In genomic region chr12:6866920-6867406, GRCh38 we compare ENCODE assay signal across 8 cellular contexts. TPM values are rescaled to one million over a fixed set of nuclear protein-coding genes. Genes with fewer than 3 reads are reported as not detected.
A peak's percentile ranks its signal among the peaks of the same experiment; 100 is the strongest.
DNase-seq lines count a peak whose midpoint lies in the region; ATAC-seq and TF ChIP-seq lines count a peak whose summit lies in the region.

No MANE protein-coding gene starts in this region.

- H3K27ac ChIP-seq in effector memory CD4-positive, alpha-beta T cell (ENCODE audit: insufficient read depth, low read length, poor library complexity, severe bottlenecking), result peak overlapping the region; percentile 79
- peak overlapping the region; percentile 82 for H3K27ac ChIP-seq in muscle layer of duodenum (ENCODE audit: low read length)

- H3K27ac Mint-ChIP-seq in Caco-2 (ENCODE audit: unreplicated experiment), result peak overlapping the region; percentile 94

- H3K4me3 ChIP-seq in Caco-2 (ENCODE audit: low read depth, low read length) (peak overlapping the region; percentile 97), muscle layer of duodenum (ENCODE audit: low read depth in 1 of 2, low read length in 2 of 2) (peak overlapping the region; percentile 55 to 81)
- peak overlapping the region; percentile 93 for H3K4me3 ChIP-seq in effector memory CD4-positive, alpha-beta T cell (ENCODE audit: insufficient read depth, low read depth, low read length, poor library complexity, severe bottlenecking)

- CTCF ChIA-PET in Caco-2 (lab: Charles Lee), result interaction anchor here (0.5 to 4.2 kb wide), 6 partner anchors 15 to 525 kb away, joined by 3 to 68 read pairs (median 5); partner anchors contain the start of genes ATN1, TNFRSF1A, USP5 and ZNF384

- H3K4me1 ChIP-seq in Caco-2 (peaks cover 27% of the 10 kb centered on the region), muscle layer of duodenum (ENCODE audit: control insufficient read depth in 1 of 2, insufficient read depth in 2 of 2, low read length in 2 of 2) (peaks cover 16 to 37% of the 10 kb centered on the region in 2 donors)
- H3K4me1 ChIP-seq in effector memory CD4-positive, alpha-beta T cell (ENCODE audit: control insufficient read depth, insufficient read depth, low read length, poor library complexity, severe bottlenecking), result peaks cover 40% of the 10 kb centered on the region

- H3K27me3 ChIP-seq in Caco-2 (replicated peaks; ENCODE audit: control insufficient read depth, insufficient read depth, low read length) (no peaks in the 10 kb centered on the region), muscle layer of duodenum (ENCODE audit: low read depth, low read length) (no peaks in the 10 kb centered on the region)
- no peaks in the 10 kb centered on the region for H3K27me3 ChIP-seq in effector memory CD4-positive, alpha-beta T cell (replicated peaks; ENCODE audit: control insufficient read depth, insufficient read depth, low read length, poor library complexity, severe bottlenecking)

- DNase-seq in Caco-2, result no peak
- peak; percentile 67 for DNase-seq in NOMO-1 treated with dmso at 0.1 percent for 144 hours (lab: John Stamatoyannopoulos, UW; ENCODE audit: unreplicated experiment)
- no peak for DNase-seq in effector memory CD4-positive, alpha-beta T cell
- DNase-seq in NCI-H1417 treated with DMSO at 0.1 percent for 48 hours (lab: John Stamatoyannopoulos, UW), result no peak
- no peak for DNase-seq in activated CD4-positive, CD25-positive, alpha-beta regulatory T cell (lab: John Stamatoyannopoulos, UW)

- H3K4me1 Mint-ChIP-seq in Caco-2 (ENCODE audit: low read depth, unreplicated experiment), result peaks cover 43% of the 10 kb centered on the region

- H3K9me3 ChIP-seq in Caco-2 (no peaks in the 10 kb centered on the region), muscle layer of duodenum (ENCODE audit: control insufficient read depth in 1 of 2, low read length in 2 of 2) (no peaks in the 10 kb centered on the region)
- no peaks in the 10 kb centered on the region for H3K9me3 ChIP-seq in effector memory CD4-positive, alpha-beta T cell (ENCODE audit: control insufficient read depth, low read length)

- H3K9me3 Mint-ChIP-seq in Caco-2 (ENCODE audit: unreplicated experiment), result no peaks in the 10 kb centered on the region

- peaks cover 99% of the 10 kb centered on the region for H3K36me3 Mint-ChIP-seq in Caco-2 (ENCODE audit: insufficient read depth, unreplicated experiment)

- intact Hi-C loops in Caco-2 (cut with micrococcal nuclease; ENCODE audit: unreplicated experiment), result no loop called here

- BruUV-seq in Caco-2 (replicated peaks; lab: Mats Ljungman, UMichigan), result no TSS peak

- ATAC-seq in GM21529 (IDR thresholded peaks at IDR 0.05; ENCODE audit: unreplicated experiment), result peak; percentile 17
- no peak for ATAC-seq in HG02623 (IDR thresholded peaks at IDR 0.05; ENCODE audit: unreplicated experiment)

- H3K4me3 Mint-ChIP-seq in Caco-2 (ENCODE audit: unreplicated experiment), result peak overlapping the region; percentile 95

- POLR2A ChIA-PET in Caco-2 (lab: Charles Lee), result interaction anchor here (0.6 to 5.4 kb wide), 7 partner anchors 14 to 569 kb away, joined by 3 to 102 read pairs (median 3); partner anchors contain the start of genes CDCA3, COPS7A, RNU7-1 and USP5

- no peaks in the 10 kb centered on the region for H3K27me3 Mint-ChIP-seq in Caco-2 (ENCODE audit: insufficient read depth, unreplicated experiment)

- H3K36me3 ChIP-seq in Caco-2 (ENCODE audit: control insufficient read depth, insufficient read depth, low read length) (peaks cover 18% of the 10 kb centered on the region), muscle layer of duodenum (ENCODE audit: control insufficient read depth in 1 of 2, insufficient read depth in 2 of 2, low read length in 2 of 2) (peaks cover 32 to 52% of the 10 kb centered on the region in 2 donors)
- peaks cover 31% of the 10 kb centered on the region for H3K36me3 ChIP-seq in effector memory CD4-positive, alpha-beta T cell (ENCODE audit: control insufficient read depth, insufficient read depth, low read length)

- TF ChIP-seq CTCF in Caco-2 (IDR thresholded peaks at IDR 0.05; ENCODE audit: insufficient read depth in 1 of 2, low read depth in 1 of 2, low read length in 1 of 2, severe bottlenecking in 1 of 2, unreplicated experiment in 1 of 2), result no peak

RNA-seq across cellular contexts. Expression of gene TPI1, which starts 0.4 kb away (rescaled TPM):
- total RNA-seq in Caco-2 (2022), result 1,141 and 1,254 TPM in 2 replicates

RNA-seq across cellular contexts. Expression of gene SPSB2, which starts 6.1 kb away (rescaled TPM):
- 23.7 and 24.7 TPM in 2 replicates for total RNA-seq in Caco-2 (2022)

RNA-seq across cellular contexts. Expression of gene USP5, which starts 15.0 kb away (rescaled TPM):
- 226 and 230 TPM in 2 replicates for total RNA-seq in Caco-2 (2022)

RNA-seq across cellular contexts. Expression of gene CDCA3, which starts 15.9 kb away (rescaled TPM):
- 147 and 152 TPM in 2 replicates for total RNA-seq in Caco-2 (2022)

RNA-seq across cellular contexts. Expression of gene GNB3, which starts 26.2 kb away (rescaled TPM):
- total RNA-seq in Caco-2 (2022), result 3.9 and 5.1 TPM in 2 replicates
